ENCODE assay signal across 22 cellular contexts in genomic region chr7:93945083-93945482, GRCh38. TPM values are rescaled to one million over a fixed set of nuclear protein-coding genes. Genes with fewer than 3 reads are reported as not detected.
"Had no signal": no experiment of that assay in that cellular context is flagged by ENCODE, and none has a peak within 500 bp of the region (broad histone marks: within the 10 kb centered on the region; RNA-seq: fewer than 3 reads in every experiment).

No MANE protein-coding gene starts in this region.

- H3K27me3 ChIP-seq: body of pancreas, colonic mucosa, sigmoid colon, tibial artery had no signal

- H3K36me3 ChIP-seq: colonic mucosa, sigmoid colon, tibial artery had no signal

- H3K9me3 ChIP-seq: body of pancreas, colonic mucosa, sigmoid colon, tibial artery had no signal

- H3K27ac ChIP-seq: body of pancreas, colonic mucosa, tibial artery, VCaP had no signal

- H3K4me1 ChIP-seq: body of pancreas, colonic mucosa, sigmoid colon, tibial artery had no signal

- DNase-seq: activated CD8-positive, alpha-beta T cell treated with anti-CD3 and anti-CD28 coated beads for 36 hours; activated gamma-delta T cell treated with Interleukin-2 at 50 U/mL for 16 hours; amniotic stem cell; body of pancreas; central memory CD4-positive, alpha-beta T cell; colonic mucosa; effector CD4-positive, alpha-beta T cell; hypothalamus; midbrain; SHP77 treated with DMSO at 0.1 percent for 48 hours; sigmoid colon; T-helper 1 cell; T1000; tibial artery had no signal

- ATAC-seq: activated CD8-positive, alpha-beta T cell treated with anti-CD3 and anti-CD28 coated beads for 36 hours; stimulated activated effector memory CD8-positive, alpha-beta T cell treated with anti-CD3 and anti-CD28 coated beads, Interleukin-12 subunit alpha, Interleukin-12 subunit beta, amount 100 ng/mL, for 72 hours had no signal

- H3K4me3 ChIP-seq: body of pancreas, colonic mucosa, sigmoid colon, tibial artery had no signal

RNA-seq across cellular contexts. Expression of gene GNG11, which starts 23.5 kb away (rescaled TPM):
- total RNA-seq: activated CD8-positive, alpha-beta T cell treated with anti-CD3 and anti-CD28 coated beads for 36 hours; progenitor cell of endocrine pancreas had no signal

RNA-seq across cellular contexts. Expression of gene GNGT1, which starts 38.7 kb away (rescaled TPM):
- total RNA-seq: activated CD8-positive, alpha-beta T cell treated with anti-CD3 and anti-CD28 coated beads for 36 hours; body of pancreas; colonic mucosa; kidney epithelial cell; lower leg skin; myocyte; omental fat pad; progenitor cell of endocrine pancreas; sigmoid colon had no signal
- polyA plus RNA-seq: neural cell, sigmoid colon had no signal

RNA-seq across cellular contexts. Expression of gene TFPI2, which starts 54.5 kb away (rescaled TPM):
- total RNA-seq: activated CD8-positive, alpha-beta T cell treated with anti-CD3 and anti-CD28 coated beads for 36 hours had no signal
